ENCODE assay signal across 19 cellular contexts in genomic region chr14:105207460-105207901, GRCh38. TPM values are rescaled to one million over a fixed set of nuclear protein-coding genes. Genes with fewer than 3 reads are reported as not detected.
DNase-seq lines count a peak whose midpoint lies in the region; ATAC-seq and TF ChIP-seq lines count a peak whose summit lies in the region.
"Had no signal": no experiment of that assay in that cellular context is flagged by ENCODE, and none has a peak within 500 bp of the region (broad histone marks: within the 10 kb centered on the region; RNA-seq: fewer than 3 reads in every experiment).

No MANE protein-coding gene starts in this region.

- H3K27ac Mint-ChIP-seq in activated CD8-positive, alpha-beta T cell treated with anti-CD3 and anti-CD28 coated beads, Interleukin-2, amount 10 ng/mL, durations not matched to agents 7 days and 5 days: no peak overlapping the region
- H3K27ac Mint-ChIP-seq in activated CD8-positive, alpha-beta T cell treated with anti-CD3 and anti-CD28 coated beads for 36 hours: no peak overlapping the region
- H3K27ac Mint-ChIP-seq: activated naive CD4-positive, alpha-beta T cell treated with anti-CD3 and anti-CD28 coated beads, Interleukin-2, amount 50 U/mL, for 72 hours; T-cell had no signal

- peaks cover 0 to 54% (median 36%) of the 10 kb centered on the region in 12 donors for H3K4me1 ChIP-seq in heart left ventricle

- H3K4me3 ChIP-seq in NB4 (ENCODE audit: low read depth, low read length) (no peak overlapping the region), heart left ventricle (no peak overlapping the region)
- H3K4me3 ChIP-seq: right lobe of liver, thoracic aorta had no signal

- in situ Hi-C loops in KBM-7 (cut with MboI; ENCODE audit: low pct_unique_long_range_greater_than_20kb, low sequenced_read_pairs): no loop called here

- no peaks in the 10 kb centered on the region for H3K36me3 Mint-ChIP-seq in activated CD8-positive, alpha-beta T cell treated with anti-CD3 and anti-CD28 coated beads, Interleukin-2, amount 10 ng/mL, durations not matched to agents 7 days and 5 days (ENCODE audit: low read depth)
- no peaks in the 10 kb centered on the region for H3K36me3 Mint-ChIP-seq in activated CD8-positive, alpha-beta T cell treated with anti-CD3 and anti-CD28 coated beads for 36 hours (ENCODE audit: low read depth)
- H3K36me3 Mint-ChIP-seq: activated naive CD4-positive, alpha-beta T cell treated with anti-CD3 and anti-CD28 coated beads, Interleukin-2, amount 50 U/mL, for 72 hours had no signal

- ATAC-seq in activated CD8-positive, alpha-beta T cell treated with anti-CD3 and anti-CD28 coated beads, Interleukin-2, amount 10 ng/mL, durations not matched to agents 7 days and 5 days: no peak
- ATAC-seq in activated CD8-positive, alpha-beta T cell treated with anti-CD3 and anti-CD28 coated beads for 36 hours: no peak
- ATAC-seq in heart left ventricle (peak; percentile 29 to 63 (median 53)), GM21526 (IDR thresholded peaks at IDR 0.05; ENCODE audit: low FRiP score, unreplicated experiment) (no peak)
- ATAC-seq: activated naive CD4-positive, alpha-beta T cell treated with anti-CD3 and anti-CD28 coated beads, Interleukin-2, amount 50 U/mL, for 72 hours; effector memory CD8-positive, alpha-beta T cell; right lobe of liver had no signal

- H3K4me3 Mint-ChIP-seq in activated CD8-positive, alpha-beta T cell treated with anti-CD3 and anti-CD28 coated beads, Interleukin-2, amount 10 ng/mL, durations not matched to agents 7 days and 5 days: no peak overlapping the region
- no peak overlapping the region for H3K4me3 Mint-ChIP-seq in activated CD8-positive, alpha-beta T cell treated with anti-CD3 and anti-CD28 coated beads for 36 hours
- H3K4me3 Mint-ChIP-seq: effector memory CD8-positive, alpha-beta T cell; T-cell had no signal

- intact Hi-C loops in activated CD8-positive, alpha-beta T cell treated with anti-CD3 and anti-CD28 coated beads for 36 hours (cut with micrococcal nuclease): no loop called here
- intact Hi-C loops in heart left ventricle (cut with DNase I): loop anchor here in 3 of 10 donors (10.0 kb wide), 2 partner anchors 47 to 233 kb away; partner anchors contain the start of gene AHNAK2 (in 1 of the 3)

- peaks cover 12% of the 10 kb centered on the region for H3K4me1 Mint-ChIP-seq in activated CD8-positive, alpha-beta T cell treated with anti-CD3 and anti-CD28 coated beads, Interleukin-2, amount 10 ng/mL, durations not matched to agents 7 days and 5 days (ENCODE audit: low read depth)
- peaks cover 9% of the 10 kb centered on the region for H3K4me1 Mint-ChIP-seq in activated CD8-positive, alpha-beta T cell treated with anti-CD3 and anti-CD28 coated beads for 36 hours (ENCODE audit: low read depth)

- no peaks in the 10 kb centered on the region for H3K9me3 ChIP-seq in heart left ventricle
- H3K9me3 ChIP-seq: right lobe of liver, thoracic aorta had no signal

- H3K27ac ChIP-seq in heart left ventricle: peak overlapping the region in 9 of 12 donors; percentile 3 to 72 (median 59)
- H3K27ac ChIP-seq: right lobe of liver, thoracic aorta had no signal

- no peaks in the 10 kb centered on the region for H3K9me3 Mint-ChIP-seq in activated CD8-positive, alpha-beta T cell treated with anti-CD3 and anti-CD28 coated beads, Interleukin-2, amount 10 ng/mL, durations not matched to agents 7 days and 5 days (ENCODE audit: insufficient read depth)
- H3K9me3 Mint-ChIP-seq in activated CD8-positive, alpha-beta T cell treated with anti-CD3 and anti-CD28 coated beads for 36 hours: no peaks in the 10 kb centered on the region
- H3K9me3 Mint-ChIP-seq: activated naive CD4-positive, alpha-beta T cell treated with anti-CD3 and anti-CD28 coated beads, Interleukin-2, amount 50 U/mL, for 72 hours; effector memory CD8-positive, alpha-beta T cell; T-cell had no signal

- WGBS in heart left ventricle, 4 donors: 25 to 55% (median 52%) methylated on average over 2 to 13 of the region's 13 CpGs

- DNase-seq in activated CD8-positive, alpha-beta T cell treated with anti-CD3 and anti-CD28 coated beads, Interleukin-2, amount 10 ng/mL, durations not matched to agents 7 days and 5 days: peak; percentile 24
- no peak for DNase-seq in activated CD8-positive, alpha-beta T cell treated with anti-CD3 and anti-CD28 coated beads for 36 hours
- DNase-seq in NB4 (ENCODE audit: low read depth) (peak; percentile 52), heart left ventricle (peak in 2 of 5 donors; percentile 79 to 80), islet precursor cell (no peak), KBM-7 (no peak)
- no peak for DNase-seq in activated CD4-positive, CD25-positive, alpha-beta regulatory T cell (lab: John Stamatoyannopoulos, UW)
- DNase-seq: activated CD4-positive, CD25-positive, alpha-beta regulatory T cell treated with anti-CD3 and anti-CD28 coated beads, Interleukin-2, amount 50 U/mL, for 72 hours; DMS79 treated with DMSO at 0.1 percent for 48 hours; effector memory CD8-positive, alpha-beta T cell; mammary epithelial cell; NCI-H1436; NCI-H524; stimulated activated CD4-positive, alpha-beta T cell treated with anti-CD3 and anti-CD28 coated beads, Interleukin-1b, Interleukin-23, amount 100 ng/mL, for 48 hours; T-cell had no signal

- H3K36me3 ChIP-seq in heart left ventricle: peaks cover 0 to 29% (median 14%) of the 10 kb centered on the region in 9 donors

- CTCF ChIA-PET in activated CD8-positive, alpha-beta T cell treated with anti-CD3 and anti-CD28 coated beads, Interleukin-2, amount 10 ng/mL, durations not matched to agents 7 days and 5 days (lab: Charles Lee): interaction anchor here (1.4 kb wide), 1 partner anchor 144 kb away, joined by 4 read pairs; no protein-coding TSS in a partner anchor
- CTCF ChIA-PET in activated CD8-positive, alpha-beta T cell treated with anti-CD3 and anti-CD28 coated beads for 36 hours (lab: Charles Lee): interaction anchor here (1.0 kb wide), 1 partner anchor 144 kb away, joined by 3 read pairs; no protein-coding TSS in a partner anchor

- POLR2A ChIA-PET in activated CD8-positive, alpha-beta T cell treated with anti-CD3 and anti-CD28 coated beads, Interleukin-2, amount 10 ng/mL, durations not matched to agents 7 days and 5 days (lab: Charles Lee): interaction anchor here (1.1 kb wide), 1 partner anchor 124 kb away, joined by 3 read pairs; no protein-coding TSS in a partner anchor
- POLR2A ChIA-PET in activated CD8-positive, alpha-beta T cell treated with anti-CD3 and anti-CD28 coated beads for 36 hours (lab: Charles Lee): no interaction called here

- TF ChIP-seq POLR2A in NB4 (IDR thresholded peaks at IDR 0.05; ENCODE audit: extremely low read depth, insufficient read length) (no peak), heart left ventricle (IDR thresholded peaks at IDR 0.05) (no peak)

- no peaks in the 10 kb centered on the region for H3K27me3 Mint-ChIP-seq in activated CD8-positive, alpha-beta T cell treated with anti-CD3 and anti-CD28 coated beads, Interleukin-2, amount 10 ng/mL, durations not matched to agents 7 days and 5 days (ENCODE audit: low read depth)
- peaks cover 2% of the 10 kb centered on the region for H3K27me3 Mint-ChIP-seq in activated CD8-positive, alpha-beta T cell treated with anti-CD3 and anti-CD28 coated beads for 36 hours
- H3K27me3 Mint-ChIP-seq: effector memory CD8-positive, alpha-beta T cell; T-cell had no signal

- TF ChIP-seq CTCF in activated CD8-positive, alpha-beta T cell treated with anti-CD3 and anti-CD28 coated beads for 36 hours (IDR thresholded peaks at IDR 0.05): no peak
- TF ChIP-seq CTCF in NB4 (IDR thresholded peaks at IDR 0.05; ENCODE audit: low read depth, low read length) (peak; percentile 24), heart left ventricle (IDR thresholded peaks at IDR 0.05) (peak in 7 of 12 donors; percentile 10 to 41 (median 22))

- H3K27me3 ChIP-seq in heart left ventricle: no peaks in the 10 kb centered on the region
- H3K27me3 ChIP-seq: right lobe of liver had no signal

RNA-seq across cellular contexts. Expression of gene NUDT14, which starts 26.4 kb away (rescaled TPM):
- 10 to 100 TPM; 25.3 to 27.9 TPM for total RNA-seq in activated CD8-positive, alpha-beta T cell treated with anti-CD3 and anti-CD28 coated beads, Interleukin-2, amount 10 ng/mL, durations not matched to agents 7 days and 5 days
- total RNA-seq in activated CD8-positive, alpha-beta T cell treated with anti-CD3 and anti-CD28 coated beads for 36 hours: 1 to 10 TPM; 9.3 to 9.7 TPM
- total RNA-seq in heart left ventricle: 10 to 100 TPM; 16.7 to 48.9 (median 23.8) TPM
- 10 to 100 TPM; 14.3 to 29.6 TPM for polyA plus RNA-seq in heart left ventricle

RNA-seq across cellular contexts. Expression of gene JAG2, which starts 38.9 kb away (rescaled TPM):
- total RNA-seq in activated CD8-positive, alpha-beta T cell treated with anti-CD3 and anti-CD28 coated beads, Interleukin-2, amount 10 ng/mL, durations not matched to agents 7 days and 5 days: 1 to 10 TPM; 2.5 to 2.9 TPM
- 1 to 10 TPM; 3.6 to 4.1 TPM for total RNA-seq in activated CD8-positive, alpha-beta T cell treated with anti-CD3 and anti-CD28 coated beads for 36 hours
- 10 to 100 TPM; 20.4 to 62.4 (median 28.6) TPM for total RNA-seq in heart left ventricle
- 10 to 100 TPM; 19.1 to 25.2 TPM for polyA plus RNA-seq in heart left ventricle

RNA-seq across cellular contexts. Expression of gene BTBD6, which starts 40.9 kb away (rescaled TPM):
- 10 to 100 TPM; 53.7 to 59.8 TPM for total RNA-seq in activated CD8-positive, alpha-beta T cell treated with anti-CD3 and anti-CD28 coated beads, Interleukin-2, amount 10 ng/mL, durations not matched to agents 7 days and 5 days
- 10 to 100 TPM; 24.7 to 26.7 TPM for total RNA-seq in activated CD8-positive, alpha-beta T cell treated with anti-CD3 and anti-CD28 coated beads for 36 hours
- total RNA-seq in heart left ventricle: 10 to 100 TPM; 28.8 to 51.8 (median 34.8) TPM
- polyA plus RNA-seq in heart left ventricle: 10 to 100 TPM; 40.7 to 56.3 TPM

Comparison
In these comparisons a context has a peak if more than half of its experiments do, and no peak if none do; other contexts are left out.
1. DNase-seq: peak in activated CD8-positive, alpha-beta T cell treated with anti-CD3 and anti-CD28 coated beads, Interleukin-2, amount 10 ng/mL, durations not matched to agents 7 days and 5 days (single experiment) and NB4 (single experiment); none in activated CD8-positive, alpha-beta T cell treated with anti-CD3 and anti-CD28 coated beads for 36 hours (single experiment), activated CD4-positive, CD25-positive, alpha-beta regulatory T cell (0 of 4), islet precursor cell (single experiment) and KBM-7 (single experiment).
2. ATAC-seq: peak in heart left ventricle (4 of 4); none in activated CD8-positive, alpha-beta T cell treated with anti-CD3 and anti-CD28 coated beads, Interleukin-2, amount 10 ng/mL, durations not matched to agents 7 days and 5 days (single experiment), activated CD8-positive, alpha-beta T cell treated with anti-CD3 and anti-CD28 coated beads for 36 hours (single experiment) and GM21526 (single experiment).
3. RNA of gene JAG2, which starts 38.9 kb away (total RNA-seq): 20.4 to 62.4 TPM in heart left ventricle; 3.6 to 4.1 TPM in activated CD8-positive, alpha-beta T cell treated with anti-CD3 and anti-CD28 coated beads for 36 hours and 2.5 to 2.9 TPM in activated CD8-positive, alpha-beta T cell treated with anti-CD3 and anti-CD28 coated beads, Interleukin-2, amount 10 ng/mL, durations not matched to agents 7 days and 5 days; every median in the first group is over 4 times any median in the second.